In genomic region chr11:2883717-2884423, GRCh38 we compare ENCODE assay signal across 2 cellular contexts.
A peak's percentile ranks its signal among the peaks of the same experiment; 100 is the strongest.
TF ChIP-seq lines count a peak whose summit lies in the region.

No MANE protein-coding gene starts in this region.

TF ChIP-seq in A549, 52 proteins besides CTCF, POLR2A, EP300 and RAD21:
- TF ChIP-seq RFX5 (IDR thresholded peaks at IDR 0.05) (no peak), ZNF302 (CRISPR knock-in tag; IDR thresholded peaks at IDR 0.05) (no peak), CBX2 (IDR thresholded peaks at IDR 0.05; ENCODE audit: borderline replicate concordance, low read depth) (no peak), ELK1 (IDR thresholded peaks at IDR 0.05; ENCODE audit: low read depth, low read length) (no peak), MAFK (IDR thresholded peaks at IDR 0.05; ENCODE audit: partially characterized antibody) (peak; percentile 89), MAZ (IDR thresholded peaks at IDR 0.05; ENCODE audit: borderline replicate concordance, low read depth, low read length) (no peak)
- TF ChIP-seq, protein P1, sequence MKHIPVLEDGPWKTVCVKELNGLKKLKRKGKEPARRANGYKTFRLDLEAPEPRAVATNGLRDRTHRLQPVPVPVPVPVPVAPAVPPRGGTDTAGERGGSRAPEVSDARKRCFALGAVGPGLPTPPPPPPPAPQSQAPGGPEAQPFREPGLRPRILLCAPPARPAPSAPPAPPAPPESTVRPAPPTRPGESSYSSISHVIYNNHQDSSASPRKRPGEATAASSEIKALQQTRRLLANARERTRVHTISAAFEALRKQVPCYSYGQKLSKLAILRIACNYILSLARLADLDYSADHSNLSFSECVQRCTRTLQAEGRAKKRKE (CRISPR knock-in tag; IDR thresholded peaks at IDR 0.05; ENCODE audit: low read depth): no peak

TF ChIP-seq in H1, 55 proteins besides CTCF, POLR2A, EP300 and RAD21:
- 0 out of 2 replicates have a peak, but pooled peaks have one; percentile 21 for TF ChIP-seq BACH1 (IDR thresholded peaks at IDR 0.05; ENCODE audit: low read length)
- TF ChIP-seq, protein P2, sequence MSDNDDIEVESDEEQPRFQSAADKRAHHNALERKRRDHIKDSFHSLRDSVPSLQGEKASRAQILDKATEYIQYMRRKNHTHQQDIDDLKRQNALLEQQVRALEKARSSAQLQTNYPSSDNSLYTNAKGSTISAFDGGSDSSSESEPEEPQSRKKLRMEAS (IDR thresholded peaks at IDR 0.05): no peak
- TF ChIP-seq MAFK (IDR thresholded peaks at IDR 0.05; ENCODE audit: low read depth, low read length): peak; percentile 74; the same call in 1 of the 2 replicates
- peak; percentile 61 for TF ChIP-seq SUZ12 (IDR thresholded peaks at IDR 0.05; ENCODE audit: low read length)
- TF ChIP-seq NANOG (IDR thresholded peaks at IDR 0.05; ENCODE audit: insufficient read depth, low read depth, low read length, poor library complexity, severe bottlenecking): no peak
- peak; percentile 32 for TF ChIP-seq CTBP2 (IDR thresholded peaks at IDR 0.05; ENCODE audit: borderline replicate concordance, insufficient read depth, insufficient read length, low read length)
- TF ChIP-seq SRF (IDR thresholded peaks at IDR 0.05; ENCODE audit: low read depth, low read length): no peak
- no peak for TF ChIP-seq RNF2 (IDR thresholded peaks at IDR 0.05; ENCODE audit: borderline replicate concordance, low read depth, low read length, missing control alignments, poor library complexity, severe bottlenecking)
